Comparison of ENCODE assay signal across 4 cellular contexts in the genomic region with DNA sequence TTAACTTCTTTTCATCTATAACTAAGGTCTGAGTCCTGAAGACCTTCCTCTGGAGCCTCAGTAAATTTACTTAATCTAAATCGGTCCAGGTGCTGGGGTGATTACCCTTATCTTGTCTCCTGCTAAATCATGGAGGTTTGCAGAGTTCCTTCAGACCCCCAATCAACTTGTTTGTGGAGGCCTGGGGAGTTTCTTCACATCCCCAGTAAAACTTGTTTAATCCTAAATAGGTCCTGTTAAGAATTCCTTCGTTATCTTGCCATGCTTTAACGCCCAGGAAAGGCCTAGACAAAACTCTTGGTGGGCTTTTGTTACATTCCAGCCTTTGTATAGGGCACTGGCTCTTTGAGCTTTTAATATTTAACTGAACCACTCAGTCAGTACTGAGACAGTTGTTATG. TPM values are rescaled to one million over a fixed set of nuclear protein-coding genes. Genes with fewer than 3 reads are reported as not detected.
"Had no signal": no experiment of that assay in that cellular context is flagged by ENCODE, and none has a peak within 500 bp of the region (broad histone marks: within the 10 kb centered on the region; RNA-seq: fewer than 3 reads in every experiment).

No MANE protein-coding gene starts in this region.

RNA-seq across cellular contexts. Expression of a gene that starts 55.7 kb away (rescaled TPM):
- total RNA-seq: M059J, PC-3, Peyer's patch, SJSA1 had no signal
